Comparison of ENCODE assay signal across 10 cellular contexts in the genomic region with DNA sequence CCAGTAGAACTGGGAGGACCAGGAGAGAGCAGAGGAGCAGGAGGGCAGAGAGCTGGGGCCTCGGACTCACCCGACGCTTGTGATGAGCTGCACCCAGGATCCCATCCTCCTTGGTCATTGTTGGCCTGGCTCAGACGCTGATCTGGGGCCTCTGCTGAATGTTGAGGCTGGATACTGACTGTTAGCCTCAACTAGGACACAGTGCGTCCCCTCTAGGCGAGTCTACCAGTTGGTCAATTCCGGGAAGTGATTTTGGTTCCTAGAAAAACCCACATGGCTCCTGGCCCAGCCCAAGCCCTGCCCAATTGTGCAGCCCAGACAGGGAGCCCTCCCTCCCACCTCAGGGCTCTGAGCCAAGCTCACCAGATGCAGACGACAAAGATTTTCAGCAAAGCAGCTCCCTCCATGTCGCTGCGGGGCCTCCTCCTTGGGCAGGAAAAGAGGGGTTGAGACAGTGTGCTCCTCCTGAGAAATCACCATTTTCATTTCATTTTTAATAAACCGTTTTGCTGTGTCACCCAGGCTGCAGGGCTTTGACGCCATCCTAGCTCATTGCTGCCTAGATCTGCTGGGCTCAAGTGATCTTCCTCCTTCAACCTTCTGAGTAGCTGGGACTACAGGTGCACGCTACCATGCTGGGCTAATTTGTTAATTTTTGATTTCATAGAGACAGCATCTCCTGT. TPM values are rescaled to one million over a fixed set of nuclear protein-coding genes. Genes with fewer than 3 reads are reported as not detected.
A peak's percentile ranks its signal among the peaks of the same experiment; 100 is the strongest.
DNase-seq lines count a peak whose midpoint lies in the region; ATAC-seq and TF ChIP-seq lines count a peak whose summit lies in the region.
"Had no signal": no experiment of that assay in that cellular context is flagged by ENCODE, and none has a peak within 500 bp of the region (broad histone marks: within the 10 kb centered on the region; RNA-seq: fewer than 3 reads in every experiment).

A gene with protein sequence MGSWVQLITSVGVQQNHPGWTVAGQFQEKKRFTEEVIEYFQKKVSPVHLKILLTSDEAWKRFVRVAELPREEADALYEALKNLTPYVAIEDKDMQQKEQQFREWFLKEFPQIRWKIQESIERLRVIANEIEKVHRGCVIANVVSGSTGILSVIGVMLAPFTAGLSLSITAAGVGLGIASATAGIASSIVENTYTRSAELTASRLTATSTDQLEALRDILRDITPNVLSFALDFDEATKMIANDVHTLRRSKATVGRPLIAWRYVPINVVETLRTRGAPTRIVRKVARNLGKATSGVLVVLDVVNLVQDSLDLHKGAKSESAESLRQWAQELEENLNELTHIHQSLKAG (minus strand): TSS at position 180 of the 683 bp plus-strand sequence. CDS start 75 bp downstream, at position 105.

- TF ChIP-seq CTCF in fibroblast of mammary gland (conservative IDR thresholded peaks at IDR 0.05; ENCODE audit: control insufficient read depth, insufficient read depth, low read depth, low read length) = no peak
- TF ChIP-seq CTCF in neural progenitor cell (IDR thresholded peaks at IDR 0.05) = no peak

- H3K27ac ChIP-seq in BLaER1 treated with 17β-estradiol and CSF1 and Interleukin-3, amounts not matched to agents 10 nM and 100 nM = peak within 1 kb of the TSS in 4 of 11 experiments; percentile 6 to 34 (median 18); a peak in 4 of 22 replicates
- no peak within 1 kb of the TSS for H3K27ac ChIP-seq in neural progenitor cell

- CTCF ChIA-PET in activated naive CD4-positive, alpha-beta T cell treated with anti-CD3 and anti-CD28 coated beads for 36 hours (lab: Charles Lee) = no interaction called here

- DNase-seq in NCI-H748 (lab: John Stamatoyannopoulos, UW; ENCODE audit: unreplicated experiment) = peak; percentile 76
- DNase-seq in fibroblast of mammary gland (ENCODE audit: low read depth) = peak; percentile 59
- no peak for DNase-seq in neural progenitor cell (ENCODE audit: low spot score)
- DNase-seq in activated naive CD4-positive, alpha-beta T cell treated with anti-CD3 and anti-CD28 coated beads for 36 hours = no peak
- no peak for DNase-seq in GDM1 (lab: John Stamatoyannopoulos, UW)
- no peak for DNase-seq in NCI-H187 (lab: John Stamatoyannopoulos, UW)
- DNase-seq: cerebellar nuclear complex; naive thymus-derived CD4-positive, alpha-beta T cell had no signal

- H3K4me3 ChIP-seq in BLaER1 treated with 17β-estradiol and CSF1 and Interleukin-3, amounts not matched to agents 10 nM and 100 nM = no peak within 1 kb of the TSS
- H3K4me3 ChIP-seq in fibroblast of mammary gland (ENCODE audit: control insufficient read depth, low read depth, low read length) (no peak within 1 kb of the TSS), neural progenitor cell (no peak within 1 kb of the TSS)

- no peak within 1 kb of the TSS for H3K9ac ChIP-seq in BLaER1 treated with 17β-estradiol and CSF1 and Interleukin-3, amounts not matched to agents 10 nM and 100 nM
- H3K9ac ChIP-seq in neural progenitor cell = no peak within 1 kb of the TSS

- H3F3A ChIP-seq in neural progenitor cell (ENCODE audit: low read depth) = peaks cover 15% of the 10 kb centered on the region

- intact Hi-C loops in activated naive CD4-positive, alpha-beta T cell treated with anti-CD3 and anti-CD28 coated beads for 36 hours (cut with micrococcal nuclease) = no loop called here

- no peak for ATAC-seq in GM21723 (IDR thresholded peaks at IDR 0.05; ENCODE audit: unreplicated experiment)
- ATAC-seq: naive thymus-derived CD4-positive, alpha-beta T cell had no signal

- no peak within 1 kb of the TSS for H3K4me3 Mint-ChIP-seq in neural progenitor cell
- no peak within 1 kb of the TSS for H3K4me3 Mint-ChIP-seq in activated naive CD4-positive, alpha-beta T cell treated with anti-CD3 and anti-CD28 coated beads for 36 hours
- H3K4me3 Mint-ChIP-seq: naive thymus-derived CD4-positive, alpha-beta T cell had no signal

- H3K27me3 ChIP-seq in BLaER1 treated with 17β-estradiol and CSF1 and Interleukin-3, amounts not matched to agents 10 nM and 100 nM = no peaks in the 10 kb centered on the region
- H3K27me3 ChIP-seq in neural progenitor cell = no peaks in the 10 kb centered on the region

- H3K4me1 ChIP-seq in BLaER1 treated with 17β-estradiol and CSF1 and Interleukin-3, amounts not matched to agents 10 nM and 100 nM = peaks cover 50 to 66% (median 62%) of the 10 kb centered on the region in 10 experiments
- H3K4me1 ChIP-seq in neural progenitor cell = peaks cover 35% of the 10 kb centered on the region

- peaks cover 70% of the 10 kb centered on the region for H3K4me1 Mint-ChIP-seq in neural progenitor cell
- H3K4me1 Mint-ChIP-seq in activated naive CD4-positive, alpha-beta T cell treated with anti-CD3 and anti-CD28 coated beads for 36 hours (ENCODE audit: low read depth) = peaks cover 9% of the 10 kb centered on the region

- H3K9me3 Mint-ChIP-seq in neural progenitor cell = no peaks in the 10 kb centered on the region
- no peaks in the 10 kb centered on the region for H3K9me3 Mint-ChIP-seq in activated naive CD4-positive, alpha-beta T cell treated with anti-CD3 and anti-CD28 coated beads for 36 hours
- H3K9me3 Mint-ChIP-seq: naive thymus-derived CD4-positive, alpha-beta T cell had no signal

- H3K36me3 ChIP-seq in BLaER1 treated with 17β-estradiol and CSF1 and Interleukin-3, amounts not matched to agents 10 nM and 100 nM = no peaks in the 10 kb centered on the region
- no peaks in the 10 kb centered on the region for H3K36me3 ChIP-seq in neural progenitor cell

- H4K20me1 ChIP-seq in BLaER1 treated with 17β-estradiol and CSF1 and Interleukin-3, amounts not matched to agents 10 nM and 100 nM = no peaks in the 10 kb centered on the region
- H4K20me1 ChIP-seq in neural progenitor cell (ENCODE audit: low read depth) = no peaks in the 10 kb centered on the region

- no peaks in the 10 kb centered on the region for H3K79me2 ChIP-seq in neural progenitor cell (ENCODE audit: low read depth)

- H3K27ac Mint-ChIP-seq in neural progenitor cell = peak within 1 kb of the TSS; percentile 82
- no peak within 1 kb of the TSS for H3K27ac Mint-ChIP-seq in activated naive CD4-positive, alpha-beta T cell treated with anti-CD3 and anti-CD28 coated beads for 36 hours
- H3K27ac Mint-ChIP-seq: naive thymus-derived CD4-positive, alpha-beta T cell had no signal

- no peaks in the 10 kb centered on the region for H3K9me3 ChIP-seq in BLaER1 treated with 17β-estradiol and CSF1 and Interleukin-3, amounts not matched to agents 10 nM and 100 nM (replicated peaks in 1 of 11)
- H3K9me3 ChIP-seq in neural progenitor cell (ENCODE audit: low read depth) = no peaks in the 10 kb centered on the region

- peak within 1 kb of the TSS; percentile 72 for H2AFZ ChIP-seq in neural progenitor cell (replicated peaks)

- no peaks in the 10 kb centered on the region for H3K36me3 Mint-ChIP-seq in neural progenitor cell
- H3K36me3 Mint-ChIP-seq in activated naive CD4-positive, alpha-beta T cell treated with anti-CD3 and anti-CD28 coated beads for 36 hours (ENCODE audit: low read depth) = no peaks in the 10 kb centered on the region
- H3K36me3 Mint-ChIP-seq: naive thymus-derived CD4-positive, alpha-beta T cell had no signal

- peaks cover 11% of the 10 kb centered on the region for H3K27me3 Mint-ChIP-seq in neural progenitor cell (ENCODE audit: insufficient read depth, low read depth)
- no peaks in the 10 kb centered on the region for H3K27me3 Mint-ChIP-seq in activated naive CD4-positive, alpha-beta T cell treated with anti-CD3 and anti-CD28 coated beads for 36 hours (ENCODE audit: low read depth)

- H3K4me2 ChIP-seq in BLaER1 treated with 17β-estradiol and CSF1 and Interleukin-3, amounts not matched to agents 10 nM and 100 nM = peak within 1 kb of the TSS; percentile 32 to 69 (median 46); a peak in 21 of 22 replicates
- peak within 1 kb of the TSS; percentile 60 for H3K4me2 ChIP-seq in neural progenitor cell

RNA-seq across cellular contexts. Expression of the gene that starts here (rescaled TPM):
- 0.56 and 0.82 TPM in 2 replicates for total RNA-seq in neural progenitor cell (ENCODE audit: low replicate concordance)
- total RNA-seq in activated naive CD4-positive, alpha-beta T cell treated with anti-CD3 and anti-CD28 coated beads for 36 hours = under 1 TPM; 0.07 to 0.20 TPM

Comparison
In these comparisons a context has a peak if more than half of its experiments do, and no peak if none do; other contexts are left out.
1. DNase-seq: peak in NCI-H748 (single experiment) and fibroblast of mammary gland (single experiment); none in neural progenitor cell (single experiment), activated naive CD4-positive, alpha-beta T cell treated with anti-CD3 and anti-CD28 coated beads for 36 hours (single experiment), GDM1 (single experiment) and NCI-H187 (0 of 2).